In the genomic region with DNA sequence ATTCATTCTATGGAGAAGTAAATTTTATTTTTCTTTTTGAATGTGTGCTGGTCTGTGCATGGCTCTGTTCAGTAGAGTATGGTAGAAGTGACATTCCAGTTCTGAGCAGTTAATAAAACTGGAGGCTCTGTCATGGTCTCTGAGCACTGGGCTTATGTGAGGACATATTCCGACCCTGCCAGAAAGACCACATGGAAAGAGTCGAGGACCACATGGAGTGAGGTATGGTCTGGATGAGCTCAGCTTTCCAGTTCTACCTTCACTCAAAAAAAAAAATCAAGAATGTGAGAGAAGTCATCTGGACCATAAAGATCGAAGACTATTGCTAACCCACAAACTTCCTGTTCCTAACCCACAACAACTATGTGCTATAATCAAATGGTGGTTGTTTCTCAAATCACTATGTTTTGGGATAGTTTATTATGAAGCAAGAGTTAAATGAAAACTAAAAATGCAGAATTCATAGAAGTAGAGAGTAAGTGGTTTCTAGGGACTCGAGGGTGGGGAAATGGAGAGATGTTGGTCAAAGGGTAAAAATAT, we compare ENCODE assay signal across 24 cellular contexts.
"Had no signal": no experiment of that assay in that cellular context is flagged by ENCODE, and none has a peak within 500 bp of the region (broad histone marks: within the 10 kb centered on the region; RNA-seq: fewer than 3 reads in every experiment).

No MANE protein-coding gene starts in this region.

- ATAC-seq: effector memory CD8-positive, alpha-beta T cell; esophagus mucosa; gastrocnemius medialis; heart right ventricle; left cardiac atrium; left lung; left ventricle myocardium superior; lower lobe of right lung; mucosa of descending colon had no signal

- H3K4me3 ChIP-seq: colonic mucosa, esophagus squamous epithelium, gastrocnemius medialis, heart right ventricle, left lung, lower lobe of right lung, mucosa of descending colon had no signal

- H3K9me3 ChIP-seq: colonic mucosa, esophagus squamous epithelium, gastrocnemius medialis, left lung, lower lobe of right lung had no signal

- H3K4me1 ChIP-seq: colonic mucosa, esophagus squamous epithelium, gastrocnemius medialis, heart right ventricle, left lung, lower lobe of right lung had no signal

- H3K36me3 ChIP-seq: colonic mucosa, esophagus squamous epithelium, gastrocnemius medialis, heart right ventricle, left lung, lower lobe of right lung had no signal

- FAIRE-seq: keratinocyte had no signal

- H3K27me3 ChIP-seq: colonic mucosa, esophagus squamous epithelium, gastrocnemius medialis, heart right ventricle, left lung had no signal

- DNase-seq: colonic mucosa; cortex of kidney; effector CD8-positive, alpha-beta T cell; effector memory CD8-positive, alpha-beta T cell; endodermal cell; erythroblast; esophagus squamous epithelium; foreskin fibroblast; foreskin melanocyte; gastrocnemius medialis; glutamatergic neuron; head of caudate nucleus; heart right ventricle; hippocampal formation; left cardiac atrium; left lung; left ventricle myocardium superior; lower lobe of right lung; mesenchymal stem cell; mucosa of descending colon; naive B cell had no signal

- H3K27ac ChIP-seq: colonic mucosa, epithelial cell of prostate, esophagus squamous epithelium, gastrocnemius medialis, heart right ventricle, left lung, lower lobe of right lung had no signal
